In genomic region chr4:54746228-54746627, GRCh38 we compare ENCODE assay signal across 11 cellular contexts.
DNase-seq lines count a peak whose midpoint lies in the region; ATAC-seq and TF ChIP-seq lines count a peak whose summit lies in the region.
"Had no signal": no experiment of that assay in that cellular context is flagged by ENCODE, and none has a peak within 500 bp of the region (broad histone marks: within the 10 kb centered on the region; RNA-seq: fewer than 3 reads in every experiment).

No MANE protein-coding gene starts in this region.

- H3K4me3 ChIP-seq in mammary epithelial cell (replicated peaks in 1 of 3; ENCODE audit: insufficient read depth in 1 of 3, low read depth in 2 of 3, low read length in 3 of 3): no peak overlapping the region
- H3K4me3 ChIP-seq: K562, vagina had no signal

- H3K9me3 ChIP-seq in mammary epithelial cell (replicated peaks; ENCODE audit: insufficient read depth, low read length): no peaks in the 10 kb centered on the region
- H3K9me3 ChIP-seq: vagina had no signal

- no peak for TF ChIP-seq CTCF in mammary epithelial cell (conservative IDR thresholded peaks at IDR 0.05 in 1 of 2, IDR thresholded peaks at IDR 0.05 in 1 of 2; ENCODE audit: extremely low read depth in 1 of 2, insufficient read depth in 1 of 2, low read depth in 1 of 2, low read length in 2 of 2)
- no peak for TF ChIP-seq CTCF in MCF 10A (IDR thresholded peaks at IDR 0.05; ENCODE audit: unreplicated experiment)

- no peak overlapping the region for H3K9ac ChIP-seq in mammary epithelial cell (ENCODE audit: insufficient read depth, low read length)

- H3K79me2 ChIP-seq in mammary epithelial cell (ENCODE audit: insufficient read depth, low read length): no peaks in the 10 kb centered on the region

- no peaks in the 10 kb centered on the region for H3K36me3 Mint-ChIP-seq in MCF 10A (ENCODE audit: insufficient read depth, unreplicated experiment)

- H3K27me3 ChIP-seq in mammary epithelial cell (ENCODE audit: insufficient read depth, low read length): no peaks in the 10 kb centered on the region
- H3K27me3 ChIP-seq: vagina had no signal

- H3K4me2 ChIP-seq in mammary epithelial cell (ENCODE audit: insufficient read depth, low read depth, low read length): no peak overlapping the region

- CTCF ChIA-PET in mammary epithelial cell (lab: Charles Lee; ENCODE audit: low non-redundant PET) (no interaction called here), MCF 10A (lab: Yijun Ruan, JAX) (interaction anchor here (0.6 kb wide), 1 partner anchor 96 kb away, joined by 6 read pairs; no protein-coding TSS in a partner anchor)

- in situ Hi-C loops in mammary epithelial cell (cut with MboI; ENCODE audit: low sequenced_read_pairs in 2 of 2): no loop called here

- BruUV-seq in mammary epithelial cell (replicated peaks; lab: Mats Ljungman, UMichigan): no TSS peak
- no TSS peak for BruUV-seq in MCF 10A (replicated peaks; lab: Mats Ljungman, UMichigan)

- WGBS in mammary epithelial cell (ENCODE audit: low coverage, missing lambda C conversion rate): 77% methylated on average over 2 of the region's 2 CpGs

- H3K4me1 Mint-ChIP-seq in MCF 10A (ENCODE audit: insufficient read depth, unreplicated experiment): no peaks in the 10 kb centered on the region

- H3K27ac Mint-ChIP-seq in MCF 10A (ENCODE audit: low read depth, unreplicated experiment): no peak overlapping the region

- H3K27ac ChIP-seq in mammary epithelial cell (ENCODE audit: insufficient read depth, low read depth, low read length): no peak overlapping the region
- H3K27ac ChIP-seq: vagina had no signal

- DNase-seq in mammary epithelial cell: peak; percentile 47
- no peak for DNase-seq in MCF 10A (ENCODE audit: unreplicated experiment)
- peak; percentile 87 for DNase-seq in SW480 (ENCODE audit: low spot score)
- no peak for DNase-seq in NCI-H2227 treated with DMSO at 0.1 percent for 48 hours (lab: John Stamatoyannopoulos, UW)
- no peak for DNase-seq in GOT3 (lab: John Stamatoyannopoulos, UW)
- DNase-seq in activated gamma-delta T cell (lab: John Stamatoyannopoulos, UW): no peak
- no peak for DNase-seq in amygdala (lab: John Stamatoyannopoulos, UW)
- DNase-seq: activated T-cell treated with anti-CD3 and anti-CD28 coated beads, Interleukin-2, amount 50 U/mL, for 48 hours had no signal

- H4K20me1 ChIP-seq in mammary epithelial cell (ENCODE audit: insufficient read depth, low read length): no peaks in the 10 kb centered on the region

- peak overlapping the region; percentile 31 for H2AFZ ChIP-seq in mammary epithelial cell (ENCODE audit: low read depth, low read length)

- no peak overlapping the region for H3K4me3 Mint-ChIP-seq in MCF 10A (ENCODE audit: unreplicated experiment)

- POLR2A ChIA-PET in MCF 10A (lab: Yijun Ruan, JAX): no interaction called here

- peaks cover 13% of the 10 kb centered on the region for H3K4me1 ChIP-seq in mammary epithelial cell (ENCODE audit: insufficient read depth, low read length)
- H3K4me1 ChIP-seq: vagina had no signal

- H3K9me3 Mint-ChIP-seq in MCF 10A (ENCODE audit: unreplicated experiment): peaks cover 6% of the 10 kb centered on the region

- intact Hi-C loops in mammary epithelial cell (cut with micrococcal nuclease) (no loop called here), MCF 10A (cut with micrococcal nuclease) (no loop called here)

- H3K36me3 ChIP-seq in mammary epithelial cell (ENCODE audit: insufficient read depth, low read length): no peaks in the 10 kb centered on the region
- H3K36me3 ChIP-seq: vagina had no signal

- no peaks in the 10 kb centered on the region for H3K27me3 Mint-ChIP-seq in MCF 10A (ENCODE audit: insufficient read depth, unreplicated experiment)

- ATAC-seq in HG03354 (IDR thresholded peaks at IDR 0.05; ENCODE audit: poor library complexity, severe bottlenecking, unreplicated experiment): peak; percentile 77
- ATAC-seq: K562 had no signal

- dilution Hi-C loops in mammary epithelial cell (cut with HindIII; ENCODE audit: low sequenced_read_pairs): no loop called here

Comparison
In these comparisons a context has a peak if more than half of its experiments do, and no peak if none do; other contexts are left out.
1. DNase-seq: peak in mammary epithelial cell (single experiment) and SW480 (single experiment); none in MCF 10A (single experiment), NCI-H2227 treated with DMSO at 0.1 percent for 48 hours (single experiment), GOT3 (single experiment), activated gamma-delta T cell (single experiment) and amygdala (0 of 56).